8 cellular contexts compared by ENCODE assay signal in genomic region chr2:189674374-189675112, GRCh38. TPM values are rescaled to one million over a fixed set of nuclear protein-coding genes. Genes with fewer than 3 reads are reported as not detected.
A peak's percentile ranks its signal among the peaks of the same experiment; 100 is the strongest.
DNase-seq lines count a peak whose midpoint lies in the region; ATAC-seq, FAIRE-seq and TF ChIP-seq lines count a peak whose summit lies in the region.

TSS of gene ANKAR (plus strand) at chr2:189674670. CDS start at chr2:189676491, 1,821 bp downstream.

- H3F3A ChIP-seq in neural cell (ENCODE audit: insufficient read depth, low read length, poor library complexity, severe bottlenecking): no peaks in the 10 kb centered on the region

- TF ChIP-seq CTCF in BE2C (IDR thresholded peaks at IDR 0.05; ENCODE audit: low read depth, low read length): peak; percentile 71
- peak; percentile 36 for TF ChIP-seq CTCF in neural cell (IDR thresholded peaks at IDR 0.05; ENCODE audit: poor library complexity, severe bottlenecking)

- H4K20me1 ChIP-seq in neural cell (ENCODE audit: insufficient read depth): no peaks in the 10 kb centered on the region

- H3K79me2 ChIP-seq in neural cell (replicated peaks; ENCODE audit: insufficient read depth, low read length): no peaks in the 10 kb centered on the region

- H3K4me3 Mint-ChIP-seq in stimulated activated naive CD8-positive, alpha-beta T cell treated with anti-CD3 and anti-CD28 coated beads, Interleukin-15, amount 100 ng/mL, for 72 hours: peak within 1 kb of the TSS; percentile 93

- peak; percentile 95 for DNase-seq in BE2C
- peak; percentile 76 for DNase-seq in GM19238 (ENCODE audit: insufficient read length, low spot score)
- DNase-seq in RCC 7860 (ENCODE audit: low spot score): peak; percentile 75
- DNase-seq in activated effector memory CD4-positive, alpha-beta T cell treated with anti-CD3 and anti-CD28 coated beads, Interleukin-2, amount 50 U/mL, for 16 hours: peak; percentile 93
- DNase-seq in fibroblast of the conjunctiva (ENCODE audit: low read depth): peak; percentile 89
- peak; percentile 87 to 89 for DNase-seq in stimulated activated naive CD8-positive, alpha-beta T cell treated with anti-CD3 and anti-CD28 coated beads, Interleukin-15, amount 100 ng/mL, for 72 hours

- no peak within 1 kb of the TSS for H3K27ac ChIP-seq in neural cell (ENCODE audit: low read length)

- peak; percentile 90 for ATAC-seq in HG03442 (IDR thresholded peaks at IDR 0.05; ENCODE audit: unreplicated experiment)
- ATAC-seq in stimulated activated naive CD8-positive, alpha-beta T cell treated with anti-CD3 and anti-CD28 coated beads, Interleukin-15, amount 100 ng/mL, for 72 hours: peak; percentile 96

- no peak for FAIRE-seq in RCC 7860 (lab: Jason Lieb, UNC)

- peak within 1 kb of the TSS; percentile 98 to 99 for H3K27ac Mint-ChIP-seq in stimulated activated naive CD8-positive, alpha-beta T cell treated with anti-CD3 and anti-CD28 coated beads, Interleukin-15, amount 100 ng/mL, for 72 hours

- peak within 1 kb of the TSS; percentile 78 for H3K4me3 ChIP-seq in BE2C (ENCODE audit: low read depth, low read length)
- H3K4me3 ChIP-seq in neural cell (ENCODE audit: low read length): peak within 1 kb of the TSS; percentile 38

- no peaks in the 10 kb centered on the region; the same call in 1 of the 2 replicates for H3K4me1 ChIP-seq in BE2C

- H3K27me3 ChIP-seq in BE2C (no peaks in the 10 kb centered on the region), neural cell (ENCODE audit: insufficient read depth, low read depth, low read length) (no peaks in the 10 kb centered on the region)

- no peak for TF ChIP-seq RAD21 in neural cell (conservative IDR thresholded peaks at IDR 0.05)

- no peaks in the 10 kb centered on the region for H3K9me3 ChIP-seq in BE2C
- no peaks in the 10 kb centered on the region for H3K9me3 ChIP-seq in neural cell (ENCODE audit: low read length)

- no peak within 1 kb of the TSS for H2AFZ ChIP-seq in neural cell (ENCODE audit: low read depth, low read length)

- no peaks in the 10 kb centered on the region for H3K27me3 Mint-ChIP-seq in stimulated activated naive CD8-positive, alpha-beta T cell treated with anti-CD3 and anti-CD28 coated beads, Interleukin-15, amount 100 ng/mL, for 72 hours

- H3K36me3 ChIP-seq in BE2C (peaks cover 4% of the 10 kb centered on the region), neural cell (ENCODE audit: insufficient read depth, low read length) (peaks cover 4% of the 10 kb centered on the region)

- peaks cover 19% of the 10 kb centered on the region for H3K4me1 Mint-ChIP-seq in stimulated activated naive CD8-positive, alpha-beta T cell treated with anti-CD3 and anti-CD28 coated beads, Interleukin-15, amount 100 ng/mL, for 72 hours

- no peaks in the 10 kb centered on the region for H3K9me2 ChIP-seq in neural cell (ENCODE audit: insufficient read depth, low read length)

- H3K9me3 Mint-ChIP-seq in stimulated activated naive CD8-positive, alpha-beta T cell treated with anti-CD3 and anti-CD28 coated beads, Interleukin-15, amount 100 ng/mL, for 72 hours: peaks cover 17 to 18% of the 10 kb centered on the region in 2 donors

- no peak within 1 kb of the TSS for H3K9ac ChIP-seq in neural cell (ENCODE audit: low read length)

- no peak for TF ChIP-seq EP300 in neural cell (conservative IDR thresholded peaks at IDR 0.05; ENCODE audit: poor library complexity, severe bottlenecking)

- H3K4me2 ChIP-seq in neural cell (ENCODE audit: low read length): no peak within 1 kb of the TSS

TF ChIP-seq in neural cell, 6 proteins besides CTCF, POLR2A, EP300 and RAD21:
- no peak for TF ChIP-seq MXI1 (conservative IDR thresholded peaks at IDR 0.05; ENCODE audit: poor library complexity, severe bottlenecking)
- TF ChIP-seq SMC3 (conservative IDR thresholded peaks at IDR 0.05; ENCODE audit: poor library complexity): no peak
- TF ChIP-seq REST (IDR thresholded peaks at IDR 0.05; ENCODE audit: borderline replicate concordance): no peak
- TF ChIP-seq TAF1 (IDR thresholded peaks at IDR 0.05; ENCODE audit: low read depth): no peak
- no peak for TF ChIP-seq EZH2 (IDR thresholded peaks at IDR 0.05; ENCODE audit: borderline replicate concordance, insufficient read depth, low read length, poor library complexity, severe bottlenecking)
- TF ChIP-seq POLR2AphosphoS5 (IDR thresholded peaks at IDR 0.05): no peak

RNA-seq across cellular contexts. Expression of gene ANKAR, which starts in this region (rescaled TPM):
- 1.1 TPM for polyA plus RNA-seq in BE2C (2012; ENCODE audit: insufficient read depth, insufficient read length, low read depth)
- 7.4 and 8.2 TPM in 2 replicates for polyA plus RNA-seq in neural cell
- polyA minus RNA-seq in neural cell: 11.0 and 18.4 TPM in 2 replicates
